Comparison of ENCODE assay signal across 26 cellular contexts in genomic region chr9:89378541-89378940, GRCh38.
A peak's percentile ranks its signal among the peaks of the same experiment; 100 is the strongest.
DNase-seq lines count a peak whose midpoint lies in the region; ATAC-seq and TF ChIP-seq lines count a peak whose summit lies in the region.
"Had no signal": no experiment of that assay in that cellular context is flagged by ENCODE, and none has a peak within 500 bp of the region (broad histone marks: within the 10 kb centered on the region; RNA-seq: fewer than 3 reads in every experiment).

No MANE protein-coding gene starts in this region.

- H3K4me1 Mint-ChIP-seq in T-helper 2 cell treated with Interferon-gamma antibody and Interleukin-4, amounts not matched to agents 5 μg/mL and 100 μg/mL, for 36 hours (ENCODE audit: low read depth) = peaks cover 76% of the 10 kb centered on the region
- H3K4me1 Mint-ChIP-seq in CD4-positive, alpha-beta memory T cell = peaks cover 31 to 71% (median 49%) of the 10 kb centered on the region in 4 donors
- H3K4me1 Mint-ChIP-seq in neural crest cell = peaks cover 6% of the 10 kb centered on the region

- in situ Hi-C loops in GM13976 (cut with MboI; ENCODE audit: low sequenced_read_pairs, unreplicated experiment) = no loop called here

- H3K27ac ChIP-seq in CD4-positive, alpha-beta memory T cell (ENCODE audit: low read depth, low read length) = no peak overlapping the region
- H3K27ac ChIP-seq: ascending aorta, GM23248, heart left ventricle, SK-N-MC, tibial artery had no signal

- no peak for DNase-seq in T-helper 2 cell treated with Interferon-gamma antibody and Interleukin-4, amounts not matched to agents 5 μg/mL and 100 μg/mL, for 36 hours (ENCODE audit: low spot score)
- DNase-seq in T-helper 2 cell (no peak), neural crest cell (ENCODE audit: low read depth, low spot score) (no peak), HUDEP-2 (lab: John Stamatoyannopoulos, UW; ENCODE audit: unreplicated experiment in 76 of 76) (no peak), GM13976 (ENCODE audit: low spot score) (no peak)
- no peak for DNase-seq in CD4-positive, alpha-beta memory T cell
- no peak for DNase-seq in activated naive CD4-positive, alpha-beta T cell treated with anti-CD3 and anti-CD28 coated beads, Interleukin-2, amount 50 U/mL, for 72 hours (ENCODE audit: low spot score in 2 of 2)
- DNase-seq: 8988T; activated CD4-positive, CD25-positive, alpha-beta regulatory T cell; activated CD8-positive, alpha-beta memory T cell treated with anti-CD3 and anti-CD28 coated beads, Interleukin-2, amount 10 ng/mL, durations not matched to agents 7 days and 5 days; activated effector memory CD4-positive, alpha-beta T cell treated with anti-CD3 and anti-CD28 coated beads, Interleukin-2, amount 50 U/mL, for 16 hours; Caco-2; central memory CD4-positive, alpha-beta T cell; GM23248; heart left ventricle; HFFc6; mesenchymal stem cell; NCI-H2171; NCI-H526 treated with DMSO at 0.1 percent for 48 hours; stimulated activated naive CD4-positive, alpha-beta T cell; T1000; tibial artery had no signal

- peaks cover 72% of the 10 kb centered on the region for H3K36me3 ChIP-seq in CD4-positive, alpha-beta memory T cell (ENCODE audit: insufficient read depth, low read length)

- no peak overlapping the region for H3K4me3 Mint-ChIP-seq in T-helper 2 cell treated with Interferon-gamma antibody and Interleukin-4, amounts not matched to agents 5 μg/mL and 100 μg/mL, for 36 hours
- H3K4me3 Mint-ChIP-seq in CD4-positive, alpha-beta memory T cell = no peak overlapping the region
- no peak overlapping the region for H3K4me3 Mint-ChIP-seq in neural crest cell
- H3K4me3 Mint-ChIP-seq: activated CD8-positive, alpha-beta memory T cell treated with anti-CD3 and anti-CD28 coated beads, Interleukin-2, amount 10 ng/mL, durations not matched to agents 7 days and 5 days; HFFc6 had no signal

- H3K9me3 ChIP-seq in CD4-positive, alpha-beta memory T cell (ENCODE audit: control insufficient read depth in 1 of 2, low read length in 2 of 2) = no peaks in the 10 kb centered on the region
- H3K9me3 ChIP-seq: ascending aorta, Caco-2, heart left ventricle, tibial artery had no signal

- no peak for TF ChIP-seq CTCF in neural crest cell (conservative IDR thresholded peaks at IDR 0.05)
- TF ChIP-seq CTCF in GM13976 (IDR thresholded peaks at IDR 0.05; ENCODE audit: borderline replicate concordance, control extremely low read depth, extremely low read depth, insufficient read depth, missing control alignments) = no peak

- peaks cover 76% of the 10 kb centered on the region for H3K36me3 Mint-ChIP-seq in T-helper 2 cell treated with Interferon-gamma antibody and Interleukin-4, amounts not matched to agents 5 μg/mL and 100 μg/mL, for 36 hours (ENCODE audit: low read depth)
- peaks cover 60 to 66% of the 10 kb centered on the region in 2 donors for H3K36me3 Mint-ChIP-seq in CD4-positive, alpha-beta memory T cell
- H3K36me3 Mint-ChIP-seq in activated naive CD4-positive, alpha-beta T cell treated with anti-CD3 and anti-CD28 coated beads, Interleukin-2, amount 50 U/mL, for 72 hours = peaks cover 31 to 61% of the 10 kb centered on the region in 2 donors
- peaks cover 4% of the 10 kb centered on the region for H3K36me3 Mint-ChIP-seq in neural crest cell (ENCODE audit: low read depth)

- ATAC-seq in activated naive CD4-positive, alpha-beta T cell treated with anti-CD3 and anti-CD28 coated beads, Interleukin-2, amount 50 U/mL, for 72 hours = no peak
- no peak for ATAC-seq in HG03457 (IDR thresholded peaks at IDR 0.05; ENCODE audit: unreplicated experiment)
- ATAC-seq: activated CD8-positive, alpha-beta memory T cell treated with anti-CD3 and anti-CD28 coated beads, Interleukin-2, amount 10 ng/mL, durations not matched to agents 7 days and 5 days; heart left ventricle had no signal

- H3K9me3 Mint-ChIP-seq in T-helper 2 cell treated with Interferon-gamma antibody and Interleukin-4, amounts not matched to agents 5 μg/mL and 100 μg/mL, for 36 hours = no peaks in the 10 kb centered on the region
- peaks cover 0 to 5% (median 0%) of the 10 kb centered on the region in 8 donors for H3K9me3 Mint-ChIP-seq in CD4-positive, alpha-beta memory T cell
- H3K9me3 Mint-ChIP-seq in activated naive CD4-positive, alpha-beta T cell treated with anti-CD3 and anti-CD28 coated beads, Interleukin-2, amount 50 U/mL, for 72 hours = no peaks in the 10 kb centered on the region
- no peaks in the 10 kb centered on the region for H3K9me3 Mint-ChIP-seq in neural crest cell
- H3K9me3 Mint-ChIP-seq: HFFc6 had no signal

- H3K4me3 ChIP-seq in CD4-positive, alpha-beta memory T cell (ENCODE audit: low read length in 2 of 2) = no peak overlapping the region
- H3K4me3 ChIP-seq: ascending aorta, dorsolateral prefrontal cortex, GM23248, heart left ventricle, SK-N-MC, tibial artery had no signal

- H3K27ac Mint-ChIP-seq in T-helper 2 cell treated with Interferon-gamma antibody and Interleukin-4, amounts not matched to agents 5 μg/mL and 100 μg/mL, for 36 hours = peak overlapping the region; percentile 67
- peak overlapping the region in 4 of 7 donors; percentile 55 to 92 (median 78) for H3K27ac Mint-ChIP-seq in CD4-positive, alpha-beta memory T cell
- peak overlapping the region; percentile 66 to 94 for H3K27ac Mint-ChIP-seq in activated naive CD4-positive, alpha-beta T cell treated with anti-CD3 and anti-CD28 coated beads, Interleukin-2, amount 50 U/mL, for 72 hours
- H3K27ac Mint-ChIP-seq in neural crest cell (ENCODE audit: unreplicated experiment) = peak overlapping the region; percentile 28
- H3K27ac Mint-ChIP-seq: activated CD8-positive, alpha-beta memory T cell treated with anti-CD3 and anti-CD28 coated beads, Interleukin-2, amount 10 ng/mL, durations not matched to agents 7 days and 5 days; HFFc6 had no signal

- H3K27me3 Mint-ChIP-seq in T-helper 2 cell treated with Interferon-gamma antibody and Interleukin-4, amounts not matched to agents 5 μg/mL and 100 μg/mL, for 36 hours (ENCODE audit: low read depth) = no peaks in the 10 kb centered on the region
- no peaks in the 10 kb centered on the region for H3K27me3 Mint-ChIP-seq in CD4-positive, alpha-beta memory T cell
- H3K27me3 Mint-ChIP-seq in neural crest cell (ENCODE audit: low read depth) = no peaks in the 10 kb centered on the region
- H3K27me3 Mint-ChIP-seq: activated CD8-positive, alpha-beta memory T cell treated with anti-CD3 and anti-CD28 coated beads, Interleukin-2, amount 10 ng/mL, durations not matched to agents 7 days and 5 days had no signal

- POLR2A ChIA-PET in CD4-positive, alpha-beta memory T cell (lab: Charles Lee; ENCODE audit: partially characterized antibody) = no interaction called here

- H3K27me3 ChIP-seq in CD4-positive, alpha-beta memory T cell (ENCODE audit: insufficient read depth, low read length) = no peaks in the 10 kb centered on the region
- H3K27me3 ChIP-seq: ascending aorta, dorsolateral prefrontal cortex, heart left ventricle, tibial artery had no signal

- intact Hi-C loops in CD4-positive, alpha-beta memory T cell (cut with micrococcal nuclease) = loop anchor here (2.0 to 5.0 kb wide), 2 partner anchors 39 to 60 kb away; partner anchors contain the start of gene SECISBP2

- CTCF ChIA-PET in CD4-positive, alpha-beta memory T cell (lab: Charles Lee; ENCODE audit: partially characterized antibody) = no interaction called here

- peaks cover 27% of the 10 kb centered on the region for H3K4me1 ChIP-seq in CD4-positive, alpha-beta memory T cell (ENCODE audit: insufficient read depth, low read length)
- H3K4me1 ChIP-seq: ascending aorta, Caco-2, tibial artery had no signal

Comparison
In these comparisons a context has a peak if more than half of its experiments do, and no peak if none do; other contexts are left out.
1. H3K27ac Mint-ChIP-seq: peak in every context shown above with its lines; median percentile 80 in activated naive CD4-positive, alpha-beta T cell treated with anti-CD3 and anti-CD28 coated beads, Interleukin-2, amount 50 U/mL, for 72 hours; 78 in CD4-positive, alpha-beta memory T cell; 67 in T-helper 2 cell treated with Interferon-gamma antibody and Interleukin-4, amounts not matched to agents 5 μg/mL and 100 μg/mL, for 36 hours; 28 in neural crest cell.